28 cellular contexts compared by ENCODE assay signal in the genomic region with DNA sequence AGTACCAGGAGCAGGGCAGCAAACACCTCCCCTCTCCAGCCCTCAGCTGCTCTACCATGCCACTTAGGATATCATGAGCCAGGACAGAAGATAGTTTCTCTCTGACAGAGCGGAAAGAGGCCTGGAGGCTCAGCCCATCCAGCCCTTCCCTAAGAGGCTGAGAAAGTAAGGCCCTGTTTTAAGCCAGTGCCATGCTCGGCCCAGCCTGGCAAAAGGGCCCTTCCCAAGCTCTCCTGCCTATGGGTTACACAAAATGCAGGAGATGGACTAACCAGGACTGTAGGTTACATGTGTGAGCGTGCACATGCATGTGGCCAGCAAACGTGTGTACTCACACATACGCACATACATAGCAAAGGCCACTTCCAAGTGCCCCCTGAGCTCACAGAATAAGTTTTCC.
"Had no signal": no experiment of that assay in that cellular context is flagged by ENCODE, and none has a peak within 500 bp of the region (broad histone marks: within the 10 kb centered on the region; RNA-seq: fewer than 3 reads in every experiment).

No MANE protein-coding gene starts in this region.

- ATAC-seq: gastroesophageal sphincter; left colon; naive thymus-derived CD8-positive, alpha-beta T cell; stimulated activated naive B cell treated with anti-CD40 and anti-IgM and Interleukin-4, amounts not matched to agents 10 μg/mL and 1 μg/mL and 100 μg/mL, for 72 hours; upper lobe of right lung had no signal

- DNase-seq: activated CD4-positive, alpha-beta memory T cell treated with anti-CD3 and anti-CD28 coated beads for 36 hours; activated CD4-positive, alpha-beta T cell treated with anti-CD3 and anti-CD28 coated beads, Interleukin-2, amount 10 ng/mL, durations not matched to agents 24 days and 14 days; activated CD4-positive, CD25-positive, alpha-beta regulatory T cell treated with anti-CD3 and anti-CD28 coated beads, Interleukin-2, amount 50 U/mL, for 72 hours; activated effector memory CD4-positive, alpha-beta T cell treated with Interleukin-2 at 50 U/mL for 16 hours; activated naive CD4-positive, alpha-beta T cell treated with anti-CD3 and anti-CD28 coated beads for 36 hours; activated naive CD8-positive, alpha-beta T cell treated with anti-CD3 and anti-CD28 coated beads, Interleukin-2, amount 10 ng/mL, durations not matched to agents 7 days and 5 days; amniotic stem cell; dorsolateral prefrontal cortex; effector memory CD4-positive, alpha-beta T cell; erythroblast; hippocampal formation; kidney; left colon; midbrain; nucleus accumbens; stimulated activated CD4-positive, alpha-beta T cell treated with anti-CD3 and anti-CD28 coated beads, Interleukin-15, amount 100 ng/mL, for 24 hours; stimulated activated CD4-positive, alpha-beta T cell treated with anti-CD3 and anti-CD28 coated beads, Interleukin-2, amount 100 ng/mL, for 24 hours; stimulated activated naive B cell treated with anti-CD40 and anti-IgM and Interleukin-4, amounts not matched to agents 10 μg/mL and 1 μg/mL and 100 μg/mL, for 72 hours; SW 1271; T-helper 9 cell; upper lobe of right lung had no signal

- H3K27ac ChIP-seq: dorsolateral prefrontal cortex, gastroesophageal sphincter, parathyroid adenoma, right atrium auricular region, suprapubic skin, tibial artery, upper lobe of right lung had no signal

- H3K36me3 ChIP-seq: gastroesophageal sphincter, right atrium auricular region, suprapubic skin, upper lobe of right lung had no signal

- H3K27me3 ChIP-seq: right atrium auricular region, tibial artery had no signal

- H3K4me1 ChIP-seq: gastroesophageal sphincter, parathyroid adenoma, right atrium auricular region, suprapubic skin, tibial artery, upper lobe of right lung had no signal

- H3K9me3 ChIP-seq: gastroesophageal sphincter, right atrium auricular region, suprapubic skin, tibial artery, upper lobe of right lung had no signal

- H3K4me3 ChIP-seq: dorsolateral prefrontal cortex, gastroesophageal sphincter, right atrium auricular region, smooth muscle cell, suprapubic skin, tibial artery, upper lobe of right lung had no signal
